ENCODE assay signal across 19 cellular contexts in the genomic region with DNA sequence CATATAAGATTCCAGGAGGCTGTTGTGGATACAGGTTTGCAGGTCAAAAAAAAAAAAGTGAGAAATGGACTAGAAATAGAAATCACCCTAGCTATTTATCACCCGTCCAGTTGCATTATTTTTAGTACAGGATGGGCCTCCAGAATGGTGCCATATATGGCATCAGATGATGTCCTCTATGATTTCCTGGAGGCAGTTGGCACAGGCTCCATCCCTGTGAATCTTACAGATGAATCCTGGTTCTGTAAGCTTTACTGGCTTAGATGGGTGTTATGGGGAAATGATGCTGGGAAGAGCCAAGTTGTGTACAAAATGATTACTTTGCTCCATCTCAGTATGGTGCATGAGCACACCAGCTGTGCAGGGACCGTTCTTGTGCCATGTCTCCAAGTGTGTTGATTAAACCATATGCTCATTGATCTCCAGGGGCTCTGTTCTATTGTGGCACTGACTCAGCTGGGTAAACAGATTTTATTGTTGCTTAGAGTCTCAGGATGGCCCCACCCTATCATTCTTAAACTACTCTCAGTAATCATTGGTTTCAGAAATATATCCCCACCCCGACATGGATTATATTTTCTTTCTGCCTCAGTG.
DNase-seq lines count a peak whose midpoint lies in the region; TF ChIP-seq lines count a peak whose summit lies in the region.
"Had no signal": no experiment of that assay in that cellular context is flagged by ENCODE, and none has a peak within 500 bp of the region (broad histone marks: within the 10 kb centered on the region; RNA-seq: fewer than 3 reads in every experiment).

No MANE protein-coding gene starts in this region.

- H3K4me3 ChIP-seq in transverse colon (no peak overlapping the region), neural progenitor cell (no peak overlapping the region)
- H3K4me3 ChIP-seq: left lung, prostate gland, uterus had no signal

- H4K20me1 ChIP-seq in neural progenitor cell (ENCODE audit: low read depth), result no peaks in the 10 kb centered on the region

- 37 to 56% methylated on average over 1 to 3 of the region's 3 CpGs for WGBS in transverse colon (ENCODE audit: low coverage in 1 of 2), 2 donors

- peak; percentile 69 for TF ChIP-seq EP300 in transverse colon (IDR thresholded peaks at IDR 0.05; ENCODE audit: low read depth)

- H3K9me3 Mint-ChIP-seq in neural progenitor cell, result no peaks in the 10 kb centered on the region

- H3K9ac ChIP-seq in neural progenitor cell, result no peak overlapping the region

- H3F3A ChIP-seq in neural progenitor cell (ENCODE audit: low read depth), result no peaks in the 10 kb centered on the region

- H3K36me3 ChIP-seq in transverse colon (no peaks in the 10 kb centered on the region), neural progenitor cell (no peaks in the 10 kb centered on the region)
- H3K36me3 ChIP-seq: left lung, prostate gland, uterus had no signal

- no peaks in the 10 kb centered on the region for H3K27me3 ChIP-seq in transverse colon
- H3K27me3 ChIP-seq in neural progenitor cell, result no peaks in the 10 kb centered on the region
- H3K27me3 ChIP-seq: left lung, uterus had no signal

- H3K4me2 ChIP-seq in neural progenitor cell, result no peak overlapping the region

- H3K4me1 Mint-ChIP-seq in neural progenitor cell, result peaks cover 16% of the 10 kb centered on the region
- H3K4me1 Mint-ChIP-seq: central memory CD8-positive, alpha-beta T cell had no signal

- TF ChIP-seq POLR2A in transverse colon (IDR thresholded peaks at IDR 0.05), result no peak

- H3K4me3 Mint-ChIP-seq in neural progenitor cell, result no peak overlapping the region
- H3K4me3 Mint-ChIP-seq: central memory CD8-positive, alpha-beta T cell had no signal

- no peak overlapping the region for H2AFZ ChIP-seq in neural progenitor cell (replicated peaks)

- intact Hi-C loops in transverse colon (cut with DNase I; ENCODE audit: low total_unique reads), result no loop called here

- H3K9me3 ChIP-seq in transverse colon (no peaks in the 10 kb centered on the region), neural progenitor cell (ENCODE audit: low read depth) (no peaks in the 10 kb centered on the region)
- H3K9me3 ChIP-seq: left lung, prostate gland, uterus had no signal

- H3K27ac Mint-ChIP-seq in neural progenitor cell, result no peak overlapping the region

- no peaks in the 10 kb centered on the region for H3K36me3 Mint-ChIP-seq in neural progenitor cell

- DNase-seq in NCI-H82 (lab: John Stamatoyannopoulos, UW) (peak; percentile 61), NCI-H82 treated with DMSO at 0.1 percent for 48 hours (lab: John Stamatoyannopoulos, UW; ENCODE audit: unreplicated experiment) (no peak), NCI-H1930 (lab: John Stamatoyannopoulos, UW) (peak; percentile 31 to 73), cerebellar cortex (ENCODE audit: low spot score) (peak; percentile 97), transverse colon (peak; percentile 10), neural progenitor cell (ENCODE audit: low spot score) (no peak), NOMO-1 treated with DMSO at 0.1 percent for 48 hours (lab: John Stamatoyannopoulos, UW; ENCODE audit: unreplicated experiment) (no peak)
- no peak for DNase-seq in activated CD4-positive, alpha-beta T cell treated with anti-CD3 and anti-CD28 coated beads for 1 hour
- DNase-seq: activated CD4-positive, alpha-beta T cell treated with anti-CD3 and anti-CD28 coated beads, Interleukin-2, amount 50 U/mL, for 48 hours; activated naive CD4-positive, alpha-beta T cell; activated T-cell treated with anti-CD3 and anti-CD28 coated beads for 4 hours; DND-41; effector CD8-positive, alpha-beta T cell; left lung; stimulated activated CD4-positive, alpha-beta T cell treated with anti-CD3 and anti-CD28 coated beads, Interleukin-4, amount 100 ng/mL, for 24 hours; uterus had no signal

- H3K4me1 ChIP-seq in transverse colon, result peaks cover 0 to 9% (median 0%) of the 10 kb centered on the region in 4 donors
- H3K4me1 ChIP-seq in neural progenitor cell, result no peaks in the 10 kb centered on the region
- H3K4me1 ChIP-seq: left lung, prostate gland, uterus had no signal

- in situ Hi-C loops in transverse colon (cut with MboI; ENCODE audit: low pct_ligation_motif_present in 1 of 4, low pct_unique_long_range_greater_than_20kb in 1 of 4, low sequenced_read_pairs in 3 of 4), result no loop called here

- TF ChIP-seq CTCF in transverse colon (IDR thresholded peaks at IDR 0.05) (no peak), neural progenitor cell (IDR thresholded peaks at IDR 0.05) (no peak)

- H3K79me2 ChIP-seq in neural progenitor cell (ENCODE audit: low read depth), result no peaks in the 10 kb centered on the region

- H3K27me3 Mint-ChIP-seq in neural progenitor cell (ENCODE audit: insufficient read depth, low read depth), result no peaks in the 10 kb centered on the region
- H3K27me3 Mint-ChIP-seq: central memory CD8-positive, alpha-beta T cell had no signal

- H3K27ac ChIP-seq in transverse colon (peak overlapping the region in 3 of 4 donors; percentile 32 to 40 (median 37)), neural progenitor cell (no peak overlapping the region)
- H3K27ac ChIP-seq: HL-60, left lung, prostate gland, uterus had no signal

Comparison
In these comparisons a context has a peak if more than half of its experiments do, and no peak if none do; other contexts are left out.
1. DNase-seq: peak in NCI-H82 (single experiment), NCI-H1930 (2 of 2), cerebellar cortex (single experiment) and transverse colon (single experiment); none in NCI-H82 treated with DMSO at 0.1 percent for 48 hours (single experiment), neural progenitor cell (single experiment), NOMO-1 treated with DMSO at 0.1 percent for 48 hours (single experiment) and activated CD4-positive, alpha-beta T cell treated with anti-CD3 and anti-CD28 coated beads for 1 hour (single experiment).